25 cellular contexts compared by ENCODE assay signal in genomic region chr4:185801471-185801870, GRCh38. TPM values are rescaled to one million over a fixed set of nuclear protein-coding genes. Genes with fewer than 3 reads are reported as not detected.
"Had no signal": no experiment of that assay in that cellular context is flagged by ENCODE, and none has a peak within 500 bp of the region (broad histone marks: within the 10 kb centered on the region; RNA-seq: fewer than 3 reads in every experiment).

No MANE protein-coding gene starts in this region.

- H3K4me3 ChIP-seq: MG63, Peyer's patch, SJCRH30 had no signal

- H3K4me3 Mint-ChIP-seq: activated CD8-positive, alpha-beta memory T cell treated with anti-CD3 and anti-CD28 coated beads, Interleukin-2, amount 10 ng/mL, durations not matched to agents 7 days and 5 days; activated naive CD4-positive, alpha-beta T cell treated with anti-CD3 and anti-CD28 coated beads for 36 hours; activated naive CD8-positive, alpha-beta T cell; activated T-cell treated with anti-CD3 and anti-CD28 coated beads, Interleukin-2, amount 50 U/mL, for 24 hours; activated T-helper 1 cell treated with anti-CD3 and anti-CD28 coated beads, Interleukin-12 subunit alpha, Interleukin-12 subunit beta, Interleukin-2, Interleukin-4 antibody, amounts not matched to agents 30 ng/mL and 10 ng/mL and 1 ng/mL, durations not matched to agents 14 hours and 24 hours and 36 hours; T-helper 1 cell treated with Interleukin-12 subunit alpha and Interleukin-12 subunit beta and Interleukin-4 antibody, amounts not matched to agents 30 μg/mL and 1 μg/mL, for 36 hours; WTC11 had no signal

- H3K27me3 Mint-ChIP-seq: activated T-cell treated with anti-CD3 and anti-CD28 coated beads, Interleukin-2, amount 50 U/mL, for 24 hours had no signal

- H3K4me1 Mint-ChIP-seq: activated CD8-positive, alpha-beta memory T cell treated with anti-CD3 and anti-CD28 coated beads, Interleukin-2, amount 10 ng/mL, durations not matched to agents 7 days and 5 days had no signal

- H3K27me3 ChIP-seq: brain microvascular endothelial cell, MG63, Peyer's patch, SJCRH30 had no signal

- H3K9me3 ChIP-seq: MG63, Peyer's patch, SJCRH30 had no signal

- DNase-seq: activated CD4-positive, alpha-beta T cell treated with anti-CD3 and anti-CD28 coated beads for 48 hours; activated CD4-positive, alpha-beta T cell treated with anti-CD3 and anti-CD28 coated beads, Interleukin-2, amount 50 U/mL, for 4 hours; activated CD4-positive, CD25-positive, alpha-beta regulatory T cell treated with anti-CD3 and anti-CD28 coated beads, Interleukin-2, amount 50 U/mL, for 72 hours; activated CD8-positive, alpha-beta memory T cell treated with anti-CD3 and anti-CD28 coated beads, Interleukin-2, amount 10 ng/mL, durations not matched to agents 7 days and 5 days; activated effector memory CD4-positive, alpha-beta T cell treated with Interleukin-2 at 50 U/mL for 16 hours; activated naive CD4-positive, alpha-beta T cell treated with anti-CD3 and anti-CD28 coated beads for 36 hours; activated T-cell treated with anti-CD3 and anti-CD28 coated beads, Interleukin-2, amount 50 U/mL, for 24 hours; brain microvascular endothelial cell; MG63; NCI-H1105; NCI-H1436; NCI-H1694 treated with DMSO at 0.1 percent for 48 hours; NCI-H2081; NCI-H510A treated with DMSO at 0.1 percent for 48 hours; NCI-H69; NK-92 treated with Interleukin-12 subunit alpha and Interleukin-12 subunit beta, amount 100 ng/mL, for 24 hours; Peyer's patch; Right ventricle myocardium superior; SJCRH30; T-helper 9 cell had no signal

- H3K9me3 Mint-ChIP-seq: activated naive CD4-positive, alpha-beta T cell treated with anti-CD3 and anti-CD28 coated beads for 36 hours; activated T-cell treated with anti-CD3 and anti-CD28 coated beads, Interleukin-2, amount 50 U/mL, for 24 hours; activated T-helper 1 cell treated with anti-CD3 and anti-CD28 coated beads, Interleukin-12 subunit alpha, Interleukin-12 subunit beta, Interleukin-2, Interleukin-4 antibody, amounts not matched to agents 30 ng/mL and 10 ng/mL and 1 ng/mL, durations not matched to agents 14 hours and 24 hours and 36 hours; T-helper 1 cell treated with Interleukin-12 subunit alpha and Interleukin-12 subunit beta and Interleukin-4 antibody, amounts not matched to agents 30 μg/mL and 1 μg/mL, for 36 hours had no signal

- H3K27ac Mint-ChIP-seq: activated CD8-positive, alpha-beta memory T cell treated with anti-CD3 and anti-CD28 coated beads, Interleukin-2, amount 10 ng/mL, durations not matched to agents 7 days and 5 days; activated naive CD4-positive, alpha-beta T cell treated with anti-CD3 and anti-CD28 coated beads for 36 hours; activated naive CD8-positive, alpha-beta T cell; activated T-cell treated with anti-CD3 and anti-CD28 coated beads, Interleukin-2, amount 50 U/mL, for 24 hours; activated T-helper 1 cell treated with anti-CD3 and anti-CD28 coated beads, Interleukin-12 subunit alpha, Interleukin-12 subunit beta, Interleukin-2, Interleukin-4 antibody, amounts not matched to agents 30 ng/mL and 10 ng/mL and 1 ng/mL, durations not matched to agents 14 hours and 24 hours and 36 hours; T-helper 1 cell treated with Interleukin-12 subunit alpha and Interleukin-12 subunit beta and Interleukin-4 antibody, amounts not matched to agents 30 μg/mL and 1 μg/mL, for 36 hours; WTC11 had no signal

- H3K36me3 ChIP-seq: brain microvascular endothelial cell, MG63, Peyer's patch, SJCRH30 had no signal

- H3K36me3 Mint-ChIP-seq: activated CD8-positive, alpha-beta memory T cell treated with anti-CD3 and anti-CD28 coated beads, Interleukin-2, amount 10 ng/mL, durations not matched to agents 7 days and 5 days; activated naive CD8-positive, alpha-beta T cell; WTC11 had no signal

- H3K4me1 ChIP-seq: Peyer's patch, SJCRH30 had no signal

- H3K27ac ChIP-seq: brain microvascular endothelial cell, Peyer's patch, RWPE1, SJCRH30 had no signal

RNA-seq across cellular contexts. Expression of gene SORBS2, which starts 10.5 kb away (rescaled TPM):
- total RNA-seq: activated CD8-positive, alpha-beta memory T cell treated with anti-CD3 and anti-CD28 coated beads, Interleukin-2, amount 10 ng/mL, durations not matched to agents 7 days and 5 days; activated naive CD4-positive, alpha-beta T cell treated with anti-CD3 and anti-CD28 coated beads for 36 hours; activated T-helper 1 cell treated with anti-CD3 and anti-CD28 coated beads, Interleukin-12 subunit alpha, Interleukin-12 subunit beta, Interleukin-2, Interleukin-4 antibody, amounts not matched to agents 30 ng/mL and 10 ng/mL and 1 ng/mL, durations not matched to agents 14 hours and 24 hours and 36 hours; SJCRH30 had no signal
